ENCODE assay signal across 38 cellular contexts in the genomic region with DNA sequence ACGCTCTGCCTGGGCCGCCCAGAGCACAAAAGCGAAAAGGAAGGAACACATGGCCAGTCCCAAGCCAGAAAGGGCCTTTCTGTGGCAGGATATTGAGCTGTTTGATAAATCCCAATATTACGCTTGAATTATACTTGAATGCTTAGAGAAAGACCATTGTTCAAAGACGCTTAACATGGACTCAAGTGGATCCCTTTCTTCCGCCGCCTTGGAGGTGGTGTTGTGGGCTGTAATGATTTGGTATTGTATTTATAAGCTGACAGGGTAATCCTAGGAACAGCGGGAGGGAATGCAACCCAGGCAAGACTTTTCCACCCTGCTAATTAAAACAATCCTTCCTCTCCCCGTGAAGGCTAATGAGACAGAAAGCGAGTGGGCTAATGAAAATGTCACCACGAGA. TPM values are rescaled to one million over a fixed set of nuclear protein-coding genes. Genes with fewer than 3 reads are reported as not detected.
"Had no signal": no experiment of that assay in that cellular context is flagged by ENCODE, and none has a peak within 500 bp of the region (broad histone marks: within the 10 kb centered on the region; RNA-seq: fewer than 3 reads in every experiment).

No MANE protein-coding gene starts in this region.

- DNase-seq: activated CD4-positive, alpha-beta memory T cell treated with anti-CD3 and anti-CD28 coated beads, Interleukin-2, amount 10 ng/mL, durations not matched to agents 7 days and 5 days; activated CD4-positive, alpha-beta T cell treated with anti-CD3 and anti-CD28 coated beads for 1 hour; activated CD4-positive, alpha-beta T cell treated with anti-CD3 and anti-CD28 coated beads for 36 hours; activated CD4-positive, alpha-beta T cell treated with anti-CD3 and anti-CD28 coated beads for 48 hours; activated CD4-positive, alpha-beta T cell treated with anti-CD3 and anti-CD28 coated beads, Interleukin-2, amount 10 ng/mL, durations not matched to agents 7 days and 5 days; activated CD4-positive, alpha-beta T cell treated with anti-CD3 and anti-CD28 coated beads, Interleukin-2, amount 50 U/mL, for 48 hours; activated CD4-positive, CD25-positive, alpha-beta regulatory T cell; activated CD8-positive, alpha-beta memory T cell treated with anti-CD3 and anti-CD28 coated beads for 24 hours; activated CD8-positive, alpha-beta memory T cell treated with anti-CD3 and anti-CD28 coated beads, Interleukin-2, amount 10 ng/mL, durations not matched to agents 7 days and 5 days; activated CD8-positive, alpha-beta memory T cell treated with anti-CD3 and anti-CD28 coated beads, Interleukin-2, amount 50 U/mL, for 48 hours; activated CD8-positive, alpha-beta T cell treated with anti-CD3 and anti-CD28 coated beads, Interleukin-2, amount 10 ng/mL, durations not matched to agents 7 days and 5 days; activated effector memory CD4-positive, alpha-beta T cell treated with Interleukin-2 at 50 U/mL for 16 hours; activated gamma-delta T cell; activated naive CD4-positive, alpha-beta T cell treated with anti-CD3 and anti-CD28 coated beads, Interleukin-2, amount 10 ng/mL, durations not matched to agents 7 days and 5 days; activated naive CD4-positive, alpha-beta T cell treated with Interleukin-2 at 50 U/mL for 16 hours; activated naive CD8-positive, alpha-beta T cell treated with anti-CD3 and anti-CD28 coated beads, Interleukin-2, amount 10 ng/mL, durations not matched to agents 7 days and 5 days; activated naive CD8-positive, alpha-beta T cell treated with anti-CD3 and anti-CD28 coated beads, Interleukin-2, amount 50 U/mL, for 24 hours; activated T-cell treated with anti-CD3 and anti-CD28 coated beads, Interleukin-2, amount 50 U/mL, for 24 hours; activated T-cell treated with anti-CD3 and anti-CD28 coated beads, Interleukin-2, amount 50 U/mL, for 48 hours; amygdala; anterior cingulate cortex; body of pancreas; brain microvascular endothelial cell; central memory CD4-positive, alpha-beta T cell; T-helper 1 cell; T-helper 2 cell; T-helper 9 cell had no signal

- H3K9me3 ChIP-seq: body of pancreas, breast epithelium had no signal

- H3K9me3 Mint-ChIP-seq: activated CD4-positive, alpha-beta memory T cell treated with anti-CD3 and anti-CD28 coated beads, Interleukin-2, amount 10 ng/mL, durations not matched to agents 7 days and 5 days; activated CD4-positive, alpha-beta T cell treated with anti-CD3 and anti-CD28 coated beads, Interleukin-2, amount 10 ng/mL, durations not matched to agents 7 days and 5 days; activated naive CD4-positive, alpha-beta T cell treated with anti-CD3 and anti-CD28 coated beads, Interleukin-2, amount 10 ng/mL, durations not matched to agents 7 days and 5 days; activated naive CD4-positive, alpha-beta T cell treated with anti-CD3 and anti-CD28 coated beads, Interleukin-2, amount 50 U/mL, for 24 hours; activated naive CD8-positive, alpha-beta T cell treated with anti-CD3 and anti-CD28 coated beads, Interleukin-2, amount 10 ng/mL, durations not matched to agents 7 days and 5 days; activated naive CD8-positive, alpha-beta T cell treated with anti-CD3 and anti-CD28 coated beads, Interleukin-2, amount 50 U/mL, for 24 hours; activated T-cell treated with anti-CD3 and anti-CD28 coated beads, Interleukin-2, amount 50 U/mL, for 24 hours; activated T-helper 2 cell treated with anti-CD3 and anti-CD28 coated beads, Interferon-gamma antibody, Interleukin-2, Interleukin-4, amounts not matched to agents 10 μg/mL and 5 μg/mL and 100 μg/mL, durations not matched to agents 14 hours and 24 hours and 36 hours; T-helper 1 cell treated with Interleukin-12 subunit alpha and Interleukin-12 subunit beta and Interleukin-4 antibody, amounts not matched to agents 30 μg/mL and 1 μg/mL, for 36 hours; T-helper 2 cell treated with Interferon-gamma antibody and Interleukin-4, amounts not matched to agents 5 μg/mL and 100 μg/mL, for 36 hours; WTC11 had no signal

- H3K4me3 ChIP-seq: body of pancreas, breast epithelium had no signal

- H3K4me1 ChIP-seq: body of pancreas, breast epithelium had no signal

- H3K27ac ChIP-seq: body of pancreas, brain microvascular endothelial cell, breast epithelium, VCaP had no signal

- H3K4me3 Mint-ChIP-seq: activated CD4-positive, alpha-beta memory T cell treated with anti-CD3 and anti-CD28 coated beads, Interleukin-2, amount 10 ng/mL, durations not matched to agents 7 days and 5 days; activated CD4-positive, alpha-beta T cell treated with anti-CD3 and anti-CD28 coated beads for 36 hours; activated CD4-positive, alpha-beta T cell treated with anti-CD3 and anti-CD28 coated beads, Interleukin-2, amount 10 ng/mL, durations not matched to agents 7 days and 5 days; activated CD8-positive, alpha-beta memory T cell treated with anti-CD3 and anti-CD28 coated beads, Interleukin-2, amount 10 ng/mL, durations not matched to agents 7 days and 5 days; activated CD8-positive, alpha-beta T cell treated with anti-CD3 and anti-CD28 coated beads, Interleukin-2, amount 10 ng/mL, durations not matched to agents 7 days and 5 days; activated naive CD4-positive, alpha-beta T cell treated with anti-CD3 and anti-CD28 coated beads, Interleukin-2, amount 10 ng/mL, durations not matched to agents 7 days and 5 days; activated naive CD4-positive, alpha-beta T cell treated with anti-CD3 and anti-CD28 coated beads, Interleukin-2, amount 50 U/mL, for 24 hours; activated naive CD8-positive, alpha-beta T cell; activated naive CD8-positive, alpha-beta T cell treated with anti-CD3 and anti-CD28 coated beads, Interleukin-2, amount 10 ng/mL, durations not matched to agents 7 days and 5 days; activated naive CD8-positive, alpha-beta T cell treated with anti-CD3 and anti-CD28 coated beads, Interleukin-2, amount 50 U/mL, for 24 hours; activated T-cell treated with anti-CD3 and anti-CD28 coated beads, Interleukin-2, amount 50 U/mL, for 24 hours; T-helper 1 cell treated with Interleukin-12 subunit alpha and Interleukin-12 subunit beta and Interleukin-4 antibody, amounts not matched to agents 30 μg/mL and 1 μg/mL, for 36 hours; T-helper 2 cell treated with Interferon-gamma antibody and Interleukin-4, amounts not matched to agents 5 μg/mL and 100 μg/mL, for 36 hours; WTC11 had no signal

- H3K36me3 ChIP-seq: brain microvascular endothelial cell, breast epithelium had no signal

- H3K27me3 ChIP-seq: body of pancreas had no signal

- FAIRE-seq: astrocyte, TTC549 had no signal

- H3K27ac Mint-ChIP-seq: activated CD4-positive, alpha-beta memory T cell treated with anti-CD3 and anti-CD28 coated beads, Interleukin-2, amount 10 ng/mL, durations not matched to agents 7 days and 5 days; activated CD4-positive, alpha-beta T cell treated with anti-CD3 and anti-CD28 coated beads for 36 hours; activated CD4-positive, alpha-beta T cell treated with anti-CD3 and anti-CD28 coated beads, Interleukin-2, amount 10 ng/mL, durations not matched to agents 7 days and 5 days; activated CD8-positive, alpha-beta memory T cell treated with anti-CD3 and anti-CD28 coated beads, Interleukin-2, amount 10 ng/mL, durations not matched to agents 7 days and 5 days; activated CD8-positive, alpha-beta T cell treated with anti-CD3 and anti-CD28 coated beads, Interleukin-2, amount 10 ng/mL, durations not matched to agents 7 days and 5 days; activated naive CD4-positive, alpha-beta T cell treated with anti-CD3 and anti-CD28 coated beads, Interleukin-2, amount 10 ng/mL, durations not matched to agents 7 days and 5 days; activated naive CD4-positive, alpha-beta T cell treated with anti-CD3 and anti-CD28 coated beads, Interleukin-2, amount 50 U/mL, for 24 hours; activated naive CD8-positive, alpha-beta T cell; activated naive CD8-positive, alpha-beta T cell treated with anti-CD3 and anti-CD28 coated beads, Interleukin-2, amount 10 ng/mL, durations not matched to agents 7 days and 5 days; activated naive CD8-positive, alpha-beta T cell treated with anti-CD3 and anti-CD28 coated beads, Interleukin-2, amount 50 U/mL, for 24 hours; activated T-cell treated with anti-CD3 and anti-CD28 coated beads, Interleukin-2, amount 50 U/mL, for 24 hours; activated T-helper 2 cell treated with anti-CD3 and anti-CD28 coated beads, Interferon-gamma antibody, Interleukin-2, Interleukin-4, amounts not matched to agents 10 μg/mL and 5 μg/mL and 100 μg/mL, durations not matched to agents 14 hours and 24 hours and 36 hours; T-helper 1 cell treated with Interleukin-12 subunit alpha and Interleukin-12 subunit beta and Interleukin-4 antibody, amounts not matched to agents 30 μg/mL and 1 μg/mL, for 36 hours; T-helper 2 cell treated with Interferon-gamma antibody and Interleukin-4, amounts not matched to agents 5 μg/mL and 100 μg/mL, for 36 hours; WTC11 had no signal

- H3K36me3 Mint-ChIP-seq: activated CD8-positive, alpha-beta memory T cell treated with anti-CD3 and anti-CD28 coated beads, Interleukin-2, amount 10 ng/mL, durations not matched to agents 7 days and 5 days; activated naive CD4-positive, alpha-beta T cell treated with anti-CD3 and anti-CD28 coated beads, Interleukin-2, amount 10 ng/mL, durations not matched to agents 7 days and 5 days; activated naive CD4-positive, alpha-beta T cell treated with anti-CD3 and anti-CD28 coated beads, Interleukin-2, amount 50 U/mL, for 24 hours; activated naive CD8-positive, alpha-beta T cell; activated naive CD8-positive, alpha-beta T cell treated with anti-CD3 and anti-CD28 coated beads, Interleukin-2, amount 10 ng/mL, durations not matched to agents 7 days and 5 days; WTC11 had no signal

- H3K4me1 Mint-ChIP-seq: activated CD4-positive, alpha-beta memory T cell treated with anti-CD3 and anti-CD28 coated beads, Interleukin-2, amount 10 ng/mL, durations not matched to agents 7 days and 5 days; activated CD4-positive, alpha-beta T cell treated with anti-CD3 and anti-CD28 coated beads for 36 hours; activated CD4-positive, alpha-beta T cell treated with anti-CD3 and anti-CD28 coated beads, Interleukin-2, amount 10 ng/mL, durations not matched to agents 7 days and 5 days; activated naive CD4-positive, alpha-beta T cell treated with anti-CD3 and anti-CD28 coated beads, Interleukin-2, amount 10 ng/mL, durations not matched to agents 7 days and 5 days; activated naive CD4-positive, alpha-beta T cell treated with anti-CD3 and anti-CD28 coated beads, Interleukin-2, amount 50 U/mL, for 24 hours; activated naive CD8-positive, alpha-beta T cell treated with anti-CD3 and anti-CD28 coated beads, Interleukin-2, amount 50 U/mL, for 24 hours had no signal

RNA-seq across cellular contexts. Expression of a gene that starts 24.9 kb away (rescaled TPM):
- total RNA-seq: activated CD4-positive, alpha-beta memory T cell treated with anti-CD3 and anti-CD28 coated beads, Interleukin-2, amount 10 ng/mL, durations not matched to agents 7 days and 5 days; activated CD4-positive, alpha-beta T cell treated with anti-CD3 and anti-CD28 coated beads for 36 hours; activated CD4-positive, alpha-beta T cell treated with anti-CD3 and anti-CD28 coated beads, Interleukin-2, amount 10 ng/mL, durations not matched to agents 7 days and 5 days; activated CD8-positive, alpha-beta memory T cell treated with anti-CD3 and anti-CD28 coated beads, Interleukin-2, amount 10 ng/mL, durations not matched to agents 7 days and 5 days; activated CD8-positive, alpha-beta T cell treated with anti-CD3 and anti-CD28 coated beads, Interleukin-2, amount 10 ng/mL, durations not matched to agents 7 days and 5 days; activated naive CD8-positive, alpha-beta T cell treated with anti-CD3 and anti-CD28 coated beads, Interleukin-2, amount 10 ng/mL, durations not matched to agents 7 days and 5 days; activated T-helper 2 cell treated with anti-CD3 and anti-CD28 coated beads, Interferon-gamma antibody, Interleukin-2, Interleukin-4, amounts not matched to agents 10 μg/mL and 5 μg/mL and 100 μg/mL, durations not matched to agents 14 hours and 24 hours and 36 hours; body of pancreas; breast epithelium had no signal
- polyA plus RNA-seq: adipose tissue had no signal
